1 cellular context compared by ENCODE assay signal in genomic region chr5:151671979-151672378, GRCh38.
TF ChIP-seq lines count a peak whose summit lies in the region.

No MANE protein-coding gene starts in this region.

TF ChIP-seq in SK-N-SH, 30 proteins besides CTCF, POLR2A, EP300 and RAD21 (continued from another document):
- no peak for TF ChIP-seq ZBTB33 (IDR thresholded peaks at IDR 0.05; ENCODE audit: borderline replicate concordance, low read depth)
- TF ChIP-seq RCOR1 (IDR thresholded peaks at IDR 0.05; ENCODE audit: low read length), result no peak
- TF ChIP-seq, protein P1, sequence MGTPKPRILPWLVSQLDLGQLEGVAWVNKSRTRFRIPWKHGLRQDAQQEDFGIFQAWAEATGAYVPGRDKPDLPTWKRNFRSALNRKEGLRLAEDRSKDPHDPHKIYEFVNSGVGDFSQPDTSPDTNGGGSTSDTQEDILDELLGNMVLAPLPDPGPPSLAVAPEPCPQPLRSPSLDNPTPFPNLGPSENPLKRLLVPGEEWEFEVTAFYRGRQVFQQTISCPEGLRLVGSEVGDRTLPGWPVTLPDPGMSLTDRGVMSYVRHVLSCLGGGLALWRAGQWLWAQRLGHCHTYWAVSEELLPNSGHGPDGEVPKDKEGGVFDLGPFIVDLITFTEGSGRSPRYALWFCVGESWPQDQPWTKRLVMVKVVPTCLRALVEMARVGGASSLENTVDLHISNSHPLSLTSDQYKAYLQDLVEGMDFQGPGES (IDR thresholded peaks at IDR 0.05; ENCODE audit: low read depth, low read length), result no peak
- no peak for TF ChIP-seq SIN3A (IDR thresholded peaks at IDR 0.05; ENCODE audit: borderline replicate concordance, low read depth, low read length)
- no peak for TF ChIP-seq PBX3 (IDR thresholded peaks at IDR 0.05)
- no peak for TF ChIP-seq TAF1 (IDR thresholded peaks at IDR 0.05; ENCODE audit: borderline replicate concordance, low read depth, low read length)
- no peak for TF ChIP-seq MAX (IDR thresholded peaks at IDR 0.05; ENCODE audit: low read depth)
- no peak for TF ChIP-seq CHD2 (IDR thresholded peaks at IDR 0.05; ENCODE audit: low read length, partially characterized antibody)
- no peak for TF ChIP-seq NFIC (IDR thresholded peaks at IDR 0.05; ENCODE audit: borderline replicate concordance)
